ENCODE assay signal across 8 cellular contexts in the genomic region with DNA sequence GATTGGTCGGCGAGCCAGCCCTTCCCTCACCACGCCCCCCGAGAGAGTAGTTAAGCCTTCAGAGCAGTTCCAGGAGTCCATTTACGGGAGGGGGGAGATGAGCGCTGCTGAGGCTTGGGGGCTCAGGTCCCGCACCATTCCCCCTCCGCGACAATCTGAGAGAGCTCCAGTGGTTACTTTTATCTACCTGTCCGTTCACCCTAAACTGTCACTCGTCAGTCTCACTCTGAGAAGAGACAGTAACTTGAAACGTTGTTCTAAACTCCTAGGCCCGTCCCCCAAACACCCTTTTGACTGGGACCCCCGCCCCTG. TPM values are rescaled to one million over a fixed set of nuclear protein-coding genes. Genes with fewer than 3 reads are reported as not detected.
DNase-seq lines count a peak whose midpoint lies in the region; ATAC-seq, FAIRE-seq and TF ChIP-seq lines count a peak whose summit lies in the region.

No MANE protein-coding gene starts in this region.

- no peaks in the 10 kb centered on the region for H3K9me3 Mint-ChIP-seq in Caco-2 (ENCODE audit: unreplicated experiment)

- no peak for TF ChIP-seq POLR2A in H54 (IDR thresholded peaks at IDR 0.05; ENCODE audit: low read depth, low read length)
- no peak for TF ChIP-seq POLR2A in Peyer's patch (IDR thresholded peaks at IDR 0.05)

- H3K4me1 ChIP-seq in Caco-2 (peaks cover 9% of the 10 kb centered on the region; the same call in 1 of the 2 replicates), Peyer's patch (peaks cover 0 to 22% (median 12%) of the 10 kb centered on the region in 4 donors), mesodermal cell (ENCODE audit: control insufficient read depth, insufficient read depth, low read length, poor library complexity, severe bottlenecking) (peaks cover 10% of the 10 kb centered on the region)

- peaks cover 48% of the 10 kb centered on the region for H3K36me3 Mint-ChIP-seq in Caco-2 (ENCODE audit: insufficient read depth, unreplicated experiment)

- H3K4me3 Mint-ChIP-seq in Caco-2 (ENCODE audit: unreplicated experiment), result peak overlapping the region; percentile 92

- no peak for FAIRE-seq in H54 (lab: Jason Lieb, UNC)

- H3K4me3 ChIP-seq in Caco-2 (ENCODE audit: low read depth, low read length) (peak overlapping the region; percentile 74), Peyer's patch (peak overlapping the region; percentile 36 to 78 (median 64)), mesodermal cell (ENCODE audit: extremely low read depth, insufficient read depth, low read length, poor library complexity, severe bottlenecking) (peak overlapping the region; percentile 67)

- ATAC-seq in HG03354 (IDR thresholded peaks at IDR 0.05; ENCODE audit: poor library complexity, severe bottlenecking, unreplicated experiment) (no peak), HG02678 (IDR thresholded peaks at IDR 0.05; ENCODE audit: unreplicated experiment) (no peak), HG03571 (IDR thresholded peaks at IDR 0.05; ENCODE audit: unreplicated experiment) (no peak)

- WGBS in mesodermal cell (ENCODE audit: insufficient coverage in 2 of 2), 2 experiments, result 5 to 9% methylated on average over 4 to 7 of the region's 14 CpGs

- H3K36me3 ChIP-seq in Caco-2 (ENCODE audit: control insufficient read depth, insufficient read depth, low read length) (no peaks in the 10 kb centered on the region), Peyer's patch (no peaks in the 10 kb centered on the region), mesodermal cell (ENCODE audit: control insufficient read depth, insufficient read depth, low read length) (no peaks in the 10 kb centered on the region)

- no TSS peak for BruUV-seq in Caco-2 (replicated peaks; lab: Mats Ljungman, UMichigan)

- POLR2A ChIA-PET in Caco-2 (lab: Charles Lee), result interaction anchor here (0.6 to 4.4 kb wide), 12 partner anchors 9 to 251 kb away, joined by 3 to 38 read pairs (median 5); no protein-coding TSS in a partner anchor

- peaks cover 6% of the 10 kb centered on the region for H3K4me1 Mint-ChIP-seq in Caco-2 (ENCODE audit: low read depth, unreplicated experiment)

- TF ChIP-seq CTCF in Caco-2 (IDR thresholded peaks at IDR 0.05; ENCODE audit: insufficient read depth in 1 of 2, low read depth in 1 of 2, low read length in 1 of 2, severe bottlenecking in 1 of 2, unreplicated experiment in 1 of 2) (no peak), Peyer's patch (IDR thresholded peaks at IDR 0.05) (no peak)

- intact Hi-C loops in Caco-2 (cut with micrococcal nuclease; ENCODE audit: unreplicated experiment), result loop anchor here (1.0 kb wide), 5 partner anchors 9 to 30 kb away; no protein-coding TSS in a partner anchor

- H3K9me3 ChIP-seq in Caco-2, result no peaks in the 10 kb centered on the region
- no peaks in the 10 kb centered on the region for H3K9me3 ChIP-seq in Peyer's patch
- H3K9me3 ChIP-seq in mesodermal cell (ENCODE audit: control insufficient read depth, low read length), result no peaks in the 10 kb centered on the region

- CTCF ChIA-PET in Caco-2 (lab: Charles Lee), result interaction anchor here (0.6 to 6.3 kb wide), 9 partner anchors 8 to 299 kb away, joined by 3 to 116 read pairs (median 4); partner anchors contain the start of genes PPP1R13L and SIX5

- peak in 1 of 2 experiments; percentile 62 for DNase-seq in Caco-2
- peak; percentile 45 for DNase-seq in H54 (ENCODE audit: insufficient read length, low spot score)
- peak in 2 of 3 donors; percentile 93 to 95 for DNase-seq in Peyer's patch
- DNase-seq in dedifferentiated amniotic fluid mesenchymal stem cell (ENCODE audit: extremely low spot score), result peak; percentile 76

- peak overlapping the region; percentile 86 to 96 (median 94) for H3K27ac ChIP-seq in Peyer's patch
- peak overlapping the region; percentile 99 for H3K27ac ChIP-seq in mesodermal cell (ENCODE audit: low read depth, low read length, severe bottlenecking)

- no peaks in the 10 kb centered on the region for H3K27me3 Mint-ChIP-seq in Caco-2 (ENCODE audit: insufficient read depth, unreplicated experiment)

- peak overlapping the region; percentile 98 for H3K27ac Mint-ChIP-seq in Caco-2 (ENCODE audit: unreplicated experiment)

- no peaks in the 10 kb centered on the region for H3K27me3 ChIP-seq in Caco-2 (replicated peaks; ENCODE audit: control insufficient read depth, insufficient read depth, low read length)
- H3K27me3 ChIP-seq in Peyer's patch, result no peaks in the 10 kb centered on the region

RNA-seq across cellular contexts. Expression of gene FOSB, which starts 2.0 kb away (rescaled TPM):
- total RNA-seq in Caco-2 (2022), result 6.4 TPM in 2 replicates
- total RNA-seq in Peyer's patch, result 10 to 100 TPM in 2 of 4 donors, 1 to 10 TPM in 1, under 1 TPM in 1; 0.85 to 56.1 (median 9.6) TPM
- 2.4 TPM for polyA plus RNA-seq in mesodermal cell (2013, experiment 1 of 2)
- polyA plus RNA-seq in mesodermal cell (2013, experiment 2 of 2), result 3.2 TPM

RNA-seq across cellular contexts. Expression of gene RTN2, which starts 27.1 kb away (rescaled TPM):
- total RNA-seq in Caco-2 (2022), result 13.8 and 18.1 TPM in 2 replicates
- total RNA-seq in Peyer's patch, result 10 to 100 TPM in 1 of 4 donors, 1 to 10 TPM in 2, under 1 TPM in 1; 0.53 to 42.1 (median 4.3) TPM
- 59.0 TPM for polyA plus RNA-seq in mesodermal cell (2013, experiment 1 of 2)
- polyA plus RNA-seq in mesodermal cell (2013, experiment 2 of 2), result 55.5 TPM

RNA-seq across cellular contexts. Expression of gene PPM1N, which starts 28.5 kb away (rescaled TPM):
- total RNA-seq in Caco-2 (2022) (1.2 and 2.8 TPM in 2 replicates), Peyer's patch (1 to 10 TPM in 2 of 4 donors, not detected in 2; 1.5 to 1.7 TPM)
- 1.8 TPM for polyA plus RNA-seq in mesodermal cell (2013, experiment 1 of 2)
- 2.5 TPM for polyA plus RNA-seq in mesodermal cell (2013, experiment 2 of 2)

RNA-seq across cellular contexts. Expression of gene VASP, which starts 37.5 kb away (rescaled TPM):
- total RNA-seq in Caco-2 (2022), result 72.4 and 83.1 TPM in 2 replicates
- total RNA-seq in Peyer's patch, result 100 to 1,000 TPM in 3 of 4 donors, 10 to 100 TPM in 1; 81.7 to 123 (median 112) TPM
- polyA plus RNA-seq in mesodermal cell (2013, experiment 1 of 2), result 126 TPM
- polyA plus RNA-seq in mesodermal cell (2013, experiment 2 of 2), result 106 TPM

RNA-seq across cellular contexts. Expression of gene ERCC1, which starts 46.1 kb away (rescaled TPM):
- 43.5 and 51.0 TPM in 2 replicates for total RNA-seq in Caco-2 (2022)
- total RNA-seq in Peyer's patch, result 10 to 100 TPM; 39.9 to 69.3 (median 52.5) TPM
- polyA plus RNA-seq in mesodermal cell (2013, experiment 1 of 2), result 112 TPM
- polyA plus RNA-seq in mesodermal cell (2013, experiment 2 of 2), result 94.3 TPM
